27 cellular contexts compared by ENCODE assay signal in genomic region chr5:176353533-176353932, GRCh38. TPM values are rescaled to one million over a fixed set of nuclear protein-coding genes. Genes with fewer than 3 reads are reported as not detected.
DNase-seq lines count a peak whose midpoint lies in the region; FAIRE-seq and TF ChIP-seq lines count a peak whose summit lies in the region.
"Had no signal": no experiment of that assay in that cellular context is flagged by ENCODE, and none has a peak within 500 bp of the region (broad histone marks: within the 10 kb centered on the region; RNA-seq: fewer than 3 reads in every experiment).

No MANE protein-coding gene starts in this region.

- no peak overlapping the region for H3K4me3 ChIP-seq in OCI-LY3 (ENCODE audit: low read length)
- no peak overlapping the region for H3K4me3 ChIP-seq in skeletal muscle tissue (ENCODE audit: low read length in 3 of 3)
- H3K4me3 ChIP-seq in small intestine (ENCODE audit: low read depth in 1 of 2, low read length in 2 of 2): no peak overlapping the region
- no peak overlapping the region for H3K4me3 ChIP-seq in trophoblast cell (ENCODE audit: low read depth, low read length)
- H3K4me3 ChIP-seq: BLaER1, GM23338 had no signal

- peaks cover 25% of the 10 kb centered on the region for H3K4me1 Mint-ChIP-seq in activated naive CD4-positive, alpha-beta T cell treated with anti-CD3 and anti-CD28 coated beads for 36 hours (ENCODE audit: low read depth)
- H3K4me1 Mint-ChIP-seq: GM23338 had no signal

- no peaks in the 10 kb centered on the region for H3K27me3 Mint-ChIP-seq in activated naive CD4-positive, alpha-beta T cell treated with anti-CD3 and anti-CD28 coated beads for 36 hours (ENCODE audit: low read depth)
- H3K27me3 Mint-ChIP-seq: CD4-positive, CD25-positive, alpha-beta regulatory T cell had no signal

- H2AK5ac ChIP-seq in trophoblast cell (ENCODE audit: low read length): no peak overlapping the region

- H3K27me3 ChIP-seq in OCI-LY3 (ENCODE audit: low read depth, low read length) (no peaks in the 10 kb centered on the region), skeletal muscle tissue (ENCODE audit: control insufficient read depth in 3 of 3, insufficient read depth in 3 of 3, low read length in 3 of 3) (no peaks in the 10 kb centered on the region), small intestine (ENCODE audit: control insufficient read depth in 2 of 2, insufficient read depth in 2 of 2, low read length in 2 of 2) (no peaks in the 10 kb centered on the region), trophoblast cell (ENCODE audit: insufficient read depth, low read length) (no peaks in the 10 kb centered on the region)
- H3K27me3 ChIP-seq: BLaER1 had no signal

- H3K9me3 Mint-ChIP-seq in activated naive CD4-positive, alpha-beta T cell treated with anti-CD3 and anti-CD28 coated beads for 36 hours: no peaks in the 10 kb centered on the region
- H3K9me3 Mint-ChIP-seq: CD4-positive, CD25-positive, alpha-beta regulatory T cell; GM23338; H9; HFFc6 had no signal

- DNase-seq in activated naive CD4-positive, alpha-beta T cell treated with anti-CD3 and anti-CD28 coated beads for 36 hours: no peak
- DNase-seq in activated naive CD4-positive, alpha-beta T cell treated with Interleukin-2 at 50 U/mL for 16 hours: no peak
- DNase-seq in myocyte (ENCODE audit: low read depth): peak; percentile 98
- DNase-seq in inferior parietal cortex (ENCODE audit: extremely low spot score): no peak
- no peak for DNase-seq in small intestine
- no peak for DNase-seq in trophoblast cell
- DNase-seq: CD4-positive, CD25-positive, alpha-beta regulatory T cell; DMS53; H9; HFFc6; KBM-7; MM.1S; NCI-H2029; NCI-H446; NCI-H526; NCI-H82; NK-92 treated with Interleukin-12 subunit alpha and Interleukin-12 subunit beta, amount 100 ng/mL, for 24 hours; Right ventricle myocardium superior; RPMI8226 had no signal

- no peak overlapping the region for H2BK12ac ChIP-seq in trophoblast cell (ENCODE audit: low read length)

- H3K4me2 ChIP-seq in OCI-LY3 (ENCODE audit: low read length): no peak overlapping the region
- H3K4me2 ChIP-seq in trophoblast cell (ENCODE audit: low read length): no peak overlapping the region
- H3K4me2 ChIP-seq: BLaER1, GM23338 had no signal

- H3K9ac ChIP-seq in OCI-LY3 (ENCODE audit: low read length) (no peak overlapping the region), skeletal muscle tissue (ENCODE audit: low read depth in 1 of 3, low read length in 3 of 3) (peak overlapping the region in 2 of 3 donors; percentile 46 to 52), trophoblast cell (ENCODE audit: low read length) (no peak overlapping the region)
- H3K9ac ChIP-seq: BLaER1 had no signal

- no peak for TF ChIP-seq CTCF in OCI-LY3 (IDR thresholded peaks at IDR 0.05; ENCODE audit: low read depth, low read length)

- H3K36me3 ChIP-seq in OCI-LY3 (replicated peaks; ENCODE audit: low read depth, low read length) (peaks cover 74% of the 10 kb centered on the region), skeletal muscle tissue (ENCODE audit: control insufficient read depth in 3 of 3, insufficient read depth in 3 of 3, low read length in 3 of 3) (peaks cover 58 to 85% (median 74%) of the 10 kb centered on the region in 3 donors), small intestine (ENCODE audit: control insufficient read depth in 2 of 2, insufficient read depth in 2 of 2, low read length in 2 of 2) (peaks cover 12 to 23% of the 10 kb centered on the region in 2 donors), trophoblast cell (ENCODE audit: control insufficient read depth in 1 of 2, insufficient read depth in 2 of 2, low read length in 2 of 2) (peaks cover 36 to 59% of the 10 kb centered on the region in 2 experiments)

- H3K23ac ChIP-seq in trophoblast cell (ENCODE audit: low read length): no peak overlapping the region

- 93 to 99% (median 97%) methylated on average over 4 of the region's 4 CpGs for WGBS in small intestine, 3 donors
- whole genome bisulfite sequencing in trophoblast cell (ENCODE audit: extremely low coverage, insufficient coverage, insufficient read length): no CpG with 5 or more reads among the region's 4 CpGs

- no peak overlapping the region for H4K12ac ChIP-seq in trophoblast cell (ENCODE audit: low read depth, low read length)

- H3K27ac ChIP-seq in OCI-LY3 (ENCODE audit: low read length): peak overlapping the region; percentile 80; the same call in 1 of the 2 replicates
- no peak overlapping the region for H3K27ac ChIP-seq in skeletal muscle tissue (ENCODE audit: low read depth, low read length)
- no peak overlapping the region for H3K27ac ChIP-seq in small intestine (ENCODE audit: low read depth in 1 of 2, low read length in 1 of 2)
- no peak overlapping the region for H3K27ac ChIP-seq in trophoblast cell (ENCODE audit: low read depth, low read length)
- H3K27ac ChIP-seq: BLaER1 had no signal

- no peak overlapping the region for H4K8ac ChIP-seq in trophoblast cell (ENCODE audit: low read depth, low read length)

- no peak overlapping the region for H3K14ac ChIP-seq in trophoblast cell (ENCODE audit: low read length)

- H2BK5ac ChIP-seq in trophoblast cell (ENCODE audit: low read depth, low read length, poor library complexity): no peak overlapping the region

- no peaks in the 10 kb centered on the region for H3K9me3 ChIP-seq in OCI-LY3 (ENCODE audit: insufficient read depth, low read length)
- no peaks in the 10 kb centered on the region for H3K9me3 ChIP-seq in skeletal muscle tissue (ENCODE audit: control insufficient read depth in 3 of 3, low read length in 3 of 3)
- H3K9me3 ChIP-seq in small intestine (ENCODE audit: control insufficient read depth, low read depth): no peaks in the 10 kb centered on the region
- H3K9me3 ChIP-seq in trophoblast cell (ENCODE audit: insufficient read depth, low read depth, low read length): peaks cover 2% of the 10 kb centered on the region
- H3K9me3 ChIP-seq: BLaER1 had no signal

- H3K18ac ChIP-seq in trophoblast cell (ENCODE audit: low read length): no peak overlapping the region

- no peak overlapping the region for H2BK120ac ChIP-seq in trophoblast cell (ENCODE audit: insufficient read depth, low read length, poor library complexity)

- no peak overlapping the region for H3K4me3 Mint-ChIP-seq in activated naive CD4-positive, alpha-beta T cell treated with anti-CD3 and anti-CD28 coated beads for 36 hours
- H3K4me3 Mint-ChIP-seq: GM23338, H9, HFFc6 had no signal

- no peaks in the 10 kb centered on the region for H3K79me1 ChIP-seq in trophoblast cell (ENCODE audit: low read length)

- H2AFZ ChIP-seq in OCI-LY3 (ENCODE audit: low read depth, low read length) (no peak overlapping the region), trophoblast cell (ENCODE audit: insufficient read depth, low read length, poor library complexity) (no peak overlapping the region)
- H2AFZ ChIP-seq: GM23338 had no signal

- no peak overlapping the region for H4K91ac ChIP-seq in trophoblast cell (ENCODE audit: low read depth, low read length)

- H3K27ac Mint-ChIP-seq in activated naive CD4-positive, alpha-beta T cell treated with anti-CD3 and anti-CD28 coated beads for 36 hours: peak overlapping the region; percentile 16
- H3K27ac Mint-ChIP-seq: GM23338 had no signal

- peaks cover 34% of the 10 kb centered on the region for H3K36me3 Mint-ChIP-seq in activated naive CD4-positive, alpha-beta T cell treated with anti-CD3 and anti-CD28 coated beads for 36 hours (ENCODE audit: low read depth)

- CTCF ChIA-PET in activated naive CD4-positive, alpha-beta T cell treated with anti-CD3 and anti-CD28 coated beads for 36 hours (lab: Charles Lee): no interaction called here

- H3K4ac ChIP-seq in trophoblast cell (ENCODE audit: low read depth, low read length): no peak overlapping the region

- no peak for FAIRE-seq in small intestine (lab: Jason Lieb, UNC)
- FAIRE-seq: A204.1, D721Med, GM18507, HTR-8/SVneo had no signal

- H3K79me2 ChIP-seq in OCI-LY3 (ENCODE audit: low read length) (peaks cover 96% of the 10 kb centered on the region), trophoblast cell (ENCODE audit: control insufficient read depth, insufficient read depth, low read length, poor library complexity) (no peaks in the 10 kb centered on the region)

- intact Hi-C loops in activated naive CD4-positive, alpha-beta T cell treated with anti-CD3 and anti-CD28 coated beads for 36 hours (cut with micrococcal nuclease): no loop called here

- H4K20me1 ChIP-seq in OCI-LY3 (ENCODE audit: insufficient read depth, low read length): no peaks in the 10 kb centered on the region; the same call in none of the 2 replicates

- peaks cover 30% of the 10 kb centered on the region for H3K4me1 ChIP-seq in OCI-LY3 (ENCODE audit: low read length)
- peaks cover 8 to 16% (median 15%) of the 10 kb centered on the region in 3 donors for H3K4me1 ChIP-seq in skeletal muscle tissue (ENCODE audit: control insufficient read depth in 3 of 3, insufficient read depth in 3 of 3, low read length in 3 of 3)
- H3K4me1 ChIP-seq in small intestine (ENCODE audit: control insufficient read depth in 2 of 2, insufficient read depth in 1 of 2, low read depth in 1 of 2, low read length in 1 of 2): no peaks in the 10 kb centered on the region
- peaks cover 0 to 3% of the 10 kb centered on the region in 2 experiments for H3K4me1 ChIP-seq in trophoblast cell (ENCODE audit: control insufficient read depth in 1 of 2, insufficient read depth in 2 of 2, low read length in 2 of 2)

RNA-seq across cellular contexts. Expression of gene KIAA1191, which starts 8.0 kb away (rescaled TPM):
- total RNA-seq in activated naive CD4-positive, alpha-beta T cell treated with anti-CD3 and anti-CD28 coated beads for 36 hours: 10 to 100 TPM; 33.5 to 33.7 TPM
- total RNA-seq in myocyte (96.3 and 103 TPM in 2 replicates), skeletal muscle tissue (28.7 TPM)
- polyA plus RNA-seq in myocyte (2012): 152 TPM
- 10 to 100 TPM; 43.7 to 96.4 (median 73.5) TPM for polyA plus RNA-seq in small intestine
- 60.9 and 62.1 TPM in 2 replicates for polyA plus RNA-seq in trophoblast cell (2013)

RNA-seq across cellular contexts. Expression of gene ARL10, which starts 11.8 kb away (rescaled TPM):
- total RNA-seq in activated naive CD4-positive, alpha-beta T cell treated with anti-CD3 and anti-CD28 coated beads for 36 hours: 1 to 10 TPM; 3.9 to 5.1 TPM
- total RNA-seq in myocyte (6.5 TPM in 2 replicates), skeletal muscle tissue (9.4 TPM)
- polyA plus RNA-seq in myocyte (2012): 14.3 TPM
- polyA plus RNA-seq in small intestine: under 1 TPM in 2 of 3 donors, not detected in 1; under 0.01 to 0.97 TPM
- polyA plus RNA-seq in trophoblast cell (2013): 3.0 and 3.7 TPM in 2 replicates

RNA-seq across cellular contexts. Expression of gene NOP16, which starts 34.9 kb away (rescaled TPM):
- 10 to 100 TPM; 42.1 to 43.1 TPM for total RNA-seq in activated naive CD4-positive, alpha-beta T cell treated with anti-CD3 and anti-CD28 coated beads for 36 hours
- 17.4 and 29.7 TPM in 2 replicates for total RNA-seq in myocyte
- polyA plus RNA-seq in myocyte (2012): 44.9 TPM
- 9.9 TPM for total RNA-seq in skeletal muscle tissue
- 10 to 100 TPM; 28.6 to 47.6 (median 29.7) TPM for polyA plus RNA-seq in small intestine
- 27.9 and 28.9 TPM in 2 replicates for polyA plus RNA-seq in trophoblast cell (2013)

RNA-seq across cellular contexts. Expression of gene HIGD2A, which starts 35.0 kb away (rescaled TPM):
- total RNA-seq in activated naive CD4-positive, alpha-beta T cell treated with anti-CD3 and anti-CD28 coated beads for 36 hours: 100 to 1,000 TPM; 154 to 155 TPM
- 123 and 125 TPM in 2 replicates for total RNA-seq in myocyte
- 164 TPM for polyA plus RNA-seq in myocyte (2012)
- 108 TPM for total RNA-seq in skeletal muscle tissue
- polyA plus RNA-seq in small intestine: 100 to 1,000 TPM; 207 to 343 (median 333) TPM
- polyA plus RNA-seq in trophoblast cell (2013): 172 and 175 TPM in 2 replicates

Comparison
In these comparisons a context has a peak if more than half of its experiments do, and no peak if none do; other contexts are left out.
1. H3K9ac ChIP-seq: peak in skeletal muscle tissue (2 of 3); none in OCI-LY3 (single experiment) and trophoblast cell (single experiment).